ENCODE assay signal across 13 cellular contexts in the genomic region with DNA sequence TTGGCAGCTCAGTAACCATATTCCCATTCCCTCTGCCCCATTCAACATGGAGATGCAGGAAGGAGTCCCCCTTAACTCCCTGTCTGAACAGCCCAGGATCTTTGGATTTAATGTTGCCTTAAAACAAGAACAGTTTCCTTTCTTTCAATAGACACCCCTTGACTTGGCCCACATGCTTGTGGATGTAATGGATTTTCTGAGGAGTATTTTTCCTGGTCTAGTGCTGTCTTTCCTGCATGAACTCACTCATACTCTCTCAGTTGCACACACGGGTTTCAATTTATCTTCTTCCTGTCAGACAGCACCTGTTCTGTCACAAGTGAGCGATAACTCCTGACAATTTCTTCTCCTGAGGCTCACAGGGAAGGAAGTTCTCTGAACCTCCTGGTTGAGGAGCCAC.
A peak's percentile ranks its signal among the peaks of the same experiment; 100 is the strongest.
DNase-seq lines count a peak whose midpoint lies in the region; ATAC-seq and TF ChIP-seq lines count a peak whose summit lies in the region.
"Had no signal": no experiment of that assay in that cellular context is flagged by ENCODE, and none has a peak within 500 bp of the region (broad histone marks: within the 10 kb centered on the region; RNA-seq: fewer than 3 reads in every experiment).

No MANE protein-coding gene starts in this region.

- peak overlapping the region; percentile 83 for H3K9ac ChIP-seq in adipocyte (ENCODE audit: low read length)

- peaks cover 18% of the 10 kb centered on the region for H3K27me3 ChIP-seq in MG63
- H3K27me3 ChIP-seq in adipocyte (replicated peaks; ENCODE audit: control insufficient read depth, insufficient read depth, low read length): no peaks in the 10 kb centered on the region
- H3K27me3 ChIP-seq in gastroesophageal sphincter: peaks cover 14% of the 10 kb centered on the region
- no peaks in the 10 kb centered on the region for H3K27me3 ChIP-seq in right lobe of liver
- H3K27me3 ChIP-seq: tibial artery had no signal

- H3K27ac ChIP-seq in gastroesophageal sphincter (peak overlapping the region in 2 of 4 donors; percentile 68 to 73), right lobe of liver (no peak overlapping the region)

- ATAC-seq in gastroesophageal sphincter: no peak
- ATAC-seq in stimulated activated effector memory CD8-positive, alpha-beta T cell treated with anti-CD3 and anti-CD28 coated beads, Interleukin-12 subunit alpha, Interleukin-12 subunit beta, amount 100 ng/mL, for 72 hours: no peak
- ATAC-seq in right lobe of liver: no peak
- no peak for ATAC-seq in HG02571 (IDR thresholded peaks at IDR 0.05; ENCODE audit: unreplicated experiment)

- no peak overlapping the region for H3K27ac Mint-ChIP-seq in stimulated activated effector memory CD8-positive, alpha-beta T cell treated with anti-CD3 and anti-CD28 coated beads, Interleukin-12 subunit alpha, Interleukin-12 subunit beta, amount 100 ng/mL, for 72 hours
- H3K27ac Mint-ChIP-seq: activated CD8-positive, alpha-beta memory T cell treated with anti-CD3 and anti-CD28 coated beads, Interleukin-2, amount 10 ng/mL, durations not matched to agents 7 days and 5 days; activated naive CD8-positive, alpha-beta T cell treated with anti-CD3 and anti-CD28 coated beads for 36 hours; nephron progenitor cell had no signal

- TF ChIP-seq CTCF in gastroesophageal sphincter (IDR thresholded peaks at IDR 0.05): no peak
- TF ChIP-seq CTCF in right lobe of liver (IDR thresholded peaks at IDR 0.05): no peak

- H3K36me3 ChIP-seq in MG63 (no peaks in the 10 kb centered on the region), adipocyte (ENCODE audit: control insufficient read depth, insufficient read depth, low read length, severe bottlenecking) (no peaks in the 10 kb centered on the region), gastroesophageal sphincter (no peaks in the 10 kb centered on the region), right lobe of liver (no peaks in the 10 kb centered on the region)
- H3K36me3 ChIP-seq: tibial artery had no signal

- H3K9me3 ChIP-seq in MG63: no peaks in the 10 kb centered on the region
- no peaks in the 10 kb centered on the region for H3K9me3 ChIP-seq in adipocyte (ENCODE audit: control insufficient read depth, low read length)
- no peaks in the 10 kb centered on the region for H3K9me3 ChIP-seq in gastroesophageal sphincter
- H3K9me3 ChIP-seq in right lobe of liver: no peaks in the 10 kb centered on the region
- H3K9me3 ChIP-seq: tibial artery had no signal

- H3K4me3 ChIP-seq in MG63 (peak overlapping the region; percentile 43), adipocyte (ENCODE audit: low read length) (peak overlapping the region; percentile 83), gastroesophageal sphincter (peak overlapping the region; percentile 31 to 43), right lobe of liver (no peak overlapping the region)

- intact Hi-C loops in right lobe of liver (cut with DNase I): no loop called here

- no peak for TF ChIP-seq POLR2A in gastroesophageal sphincter (IDR thresholded peaks at IDR 0.05)
- no peak for TF ChIP-seq POLR2A in right lobe of liver (IDR thresholded peaks at IDR 0.05)

- TF ChIP-seq EP300 in gastroesophageal sphincter (IDR thresholded peaks at IDR 0.05): no peak

- no peaks in the 10 kb centered on the region for H3K9me3 Mint-ChIP-seq in stimulated activated effector memory CD8-positive, alpha-beta T cell treated with anti-CD3 and anti-CD28 coated beads, Interleukin-12 subunit alpha, Interleukin-12 subunit beta, amount 100 ng/mL, for 72 hours
- H3K9me3 Mint-ChIP-seq: activated naive CD8-positive, alpha-beta T cell treated with anti-CD3 and anti-CD28 coated beads for 36 hours had no signal

- H3K4me3 Mint-ChIP-seq in stimulated activated effector memory CD8-positive, alpha-beta T cell treated with anti-CD3 and anti-CD28 coated beads, Interleukin-12 subunit alpha, Interleukin-12 subunit beta, amount 100 ng/mL, for 72 hours: peak overlapping the region; percentile 55
- H3K4me3 Mint-ChIP-seq: activated CD8-positive, alpha-beta memory T cell treated with anti-CD3 and anti-CD28 coated beads, Interleukin-2, amount 10 ng/mL, durations not matched to agents 7 days and 5 days; activated naive CD8-positive, alpha-beta T cell treated with anti-CD3 and anti-CD28 coated beads for 36 hours; nephron progenitor cell had no signal

- H3K4me1 ChIP-seq in adipocyte (ENCODE audit: control insufficient read depth, insufficient read depth, low read length): peaks cover 44% of the 10 kb centered on the region
- peaks cover 0 to 11% (median 0%) of the 10 kb centered on the region in 3 donors for H3K4me1 ChIP-seq in gastroesophageal sphincter
- no peaks in the 10 kb centered on the region for H3K4me1 ChIP-seq in right lobe of liver

- no peaks in the 10 kb centered on the region for H3K36me3 Mint-ChIP-seq in stimulated activated effector memory CD8-positive, alpha-beta T cell treated with anti-CD3 and anti-CD28 coated beads, Interleukin-12 subunit alpha, Interleukin-12 subunit beta, amount 100 ng/mL, for 72 hours
- H3K36me3 Mint-ChIP-seq: activated CD8-positive, alpha-beta memory T cell treated with anti-CD3 and anti-CD28 coated beads, Interleukin-2, amount 10 ng/mL, durations not matched to agents 7 days and 5 days; activated naive CD8-positive, alpha-beta T cell treated with anti-CD3 and anti-CD28 coated beads for 36 hours had no signal

- DNase-seq in MG63 (no peak), adipocyte (ENCODE audit: low read depth) (no peak), right lobe of liver (no peak), NCI-H2196 (lab: John Stamatoyannopoulos, UW; ENCODE audit: unreplicated experiment) (no peak)
- no peak for DNase-seq in stimulated activated effector memory CD8-positive, alpha-beta T cell treated with anti-CD3 and anti-CD28 coated beads, Interleukin-12 subunit alpha, Interleukin-12 subunit beta, amount 100 ng/mL, for 72 hours (ENCODE audit: low spot score in 2 of 2)
- no peak for DNase-seq in activated CD4-positive, alpha-beta T cell treated with anti-CD3 and anti-CD28 coated beads for 48 hours
- DNase-seq: SHP77 treated with DMSO at 0.1 percent for 48 hours had no signal

- H3K4me1 Mint-ChIP-seq in stimulated activated effector memory CD8-positive, alpha-beta T cell treated with anti-CD3 and anti-CD28 coated beads, Interleukin-12 subunit alpha, Interleukin-12 subunit beta, amount 100 ng/mL, for 72 hours: peaks cover 17% of the 10 kb centered on the region

- WGBS in gastroesophageal sphincter (ENCODE audit: low coverage in 1 of 2), 2 donors: 44 to 53% methylated on average over 2 of the region's 2 CpGs
- WGBS in right lobe of liver (ENCODE audit: insufficient coverage, low coverage, low lambda C conversion rate, missing lambda C conversion rate): 47% methylated on average over 2 of the region's 2 CpGs

Comparison
In these comparisons a context has a peak if more than half of its experiments do, and no peak if none do; other contexts are left out.
1. H3K4me3 ChIP-seq: peak in MG63 (single experiment), adipocyte (single experiment) and gastroesophageal sphincter (2 of 2); none in right lobe of liver (0 of 3).